23 cellular contexts compared by ENCODE assay signal in genomic region chr2:127102464-127103242, GRCh38. TPM values are rescaled to one million over a fixed set of nuclear protein-coding genes. Genes with fewer than 3 reads are reported as not detected.
DNase-seq lines count a peak whose midpoint lies in the region; ATAC-seq and TF ChIP-seq lines count a peak whose summit lies in the region.
"Had no signal": no experiment of that assay in that cellular context is flagged by ENCODE, and none has a peak within 500 bp of the region (broad histone marks: within the 10 kb centered on the region; RNA-seq: fewer than 3 reads in every experiment).

No MANE protein-coding gene starts in this region.

- DNase-seq in activated effector memory CD4-positive, alpha-beta T cell treated with anti-CD3 and anti-CD28 coated beads, Interleukin-2, amount 50 U/mL, for 16 hours: peak; percentile 43
- DNase-seq in activated effector memory CD4-positive, alpha-beta T cell treated with Interleukin-2 at 50 U/mL for 16 hours: no peak
- DNase-seq in islet precursor cell (peak; percentile 45), psoas muscle (peak in 1 of 2 donors; percentile 58), vagina (ENCODE audit: extremely low spot score in 2 of 2) (no peak), omental fat pad (ENCODE audit: low spot score) (no peak), NCI-H2107 (lab: John Stamatoyannopoulos, UW) (no peak)
- DNase-seq: activated CD4-positive, alpha-beta T cell treated with anti-CD3 and anti-CD28 coated beads for 4 hours; activated naive CD4-positive, alpha-beta T cell treated with anti-CD3 and anti-CD28 coated beads, Interleukin-2, amount 50 U/mL, for 16 hours; brain microvascular endothelial cell; DMS79; heart right ventricle; mesendoderm; NCI-H526; PC-3; stimulated activated CD4-positive, alpha-beta T cell treated with anti-CD3 and anti-CD28 coated beads, Interleukin-4, amount 100 ng/mL, for 4 hours; stimulated activated CD8-positive, alpha-beta memory T cell treated with anti-CD3 and anti-CD28 coated beads, Interleukin-4, amount 100 ng/mL, for 48 hours; T1000; thyroid gland had no signal

- WGBS in psoas muscle, 3 donors: 23 to 58% (median 42%) methylated on average over 5 of the region's 5 CpGs

- H3K27me3 ChIP-seq in psoas muscle (ENCODE audit: insufficient read depth in 3 of 3, low read length in 2 of 3) (no peaks in the 10 kb centered on the region), vagina (no peaks in the 10 kb centered on the region)
- H3K27me3 ChIP-seq: brain microvascular endothelial cell, thyroid gland had no signal

- H3K36me3 ChIP-seq in psoas muscle (ENCODE audit: insufficient read depth in 1 of 2, low read depth in 1 of 2): no peaks in the 10 kb centered on the region
- no peaks in the 10 kb centered on the region for H3K36me3 ChIP-seq in vagina
- H3K36me3 ChIP-seq: brain microvascular endothelial cell, HAP-1, heart right ventricle, thyroid gland had no signal

- H3K9me3 ChIP-seq in psoas muscle: no peaks in the 10 kb centered on the region
- H3K9me3 ChIP-seq in vagina: no peaks in the 10 kb centered on the region
- H3K9me3 ChIP-seq: HAP-1, heart right ventricle, thyroid gland had no signal

- intact Hi-C loops in psoas muscle (cut with DNase I) (loop anchor here (2.0 to 5.0 kb wide), 2 partner anchors 34 to 35 kb away; no protein-coding TSS in a partner anchor), vagina (cut with DNase I) (no loop called here)

- no peak for TF ChIP-seq CTCF in psoas muscle (IDR thresholded peaks at IDR 0.05)
- no peak for TF ChIP-seq CTCF in vagina (IDR thresholded peaks at IDR 0.05)
- TF ChIP-seq CTCF in omental fat pad (IDR thresholded peaks at IDR 0.05): no peak

- no peak for ATAC-seq in psoas muscle
- ATAC-seq in omental fat pad (ENCODE audit: low FRiP score): no peak
- ATAC-seq in GM21529 (IDR thresholded peaks at IDR 0.05; ENCODE audit: unreplicated experiment): no peak
- ATAC-seq: heart right ventricle, K562, PC-3 had no signal

- peak overlapping the region; percentile 96 for H3K4me3 ChIP-seq in psoas muscle
- peak overlapping the region in 1 of 2 donors; percentile 31 for H3K4me3 ChIP-seq in vagina
- H3K4me3 ChIP-seq: HAP-1, heart right ventricle, K562, skin epidermis, thyroid gland had no signal

- no peak for TF ChIP-seq POLR2A in vagina (IDR thresholded peaks at IDR 0.05)

- peak overlapping the region; percentile 98 for H3K27ac ChIP-seq in psoas muscle
- peak overlapping the region; percentile 83 for H3K27ac ChIP-seq in vagina
- H3K27ac ChIP-seq: brain microvascular endothelial cell, heart right ventricle, thyroid gland had no signal

- H3K4me1 ChIP-seq in psoas muscle: peaks cover 54% of the 10 kb centered on the region
- peaks cover 65% of the 10 kb centered on the region for H3K4me1 ChIP-seq in vagina

RNA-seq across cellular contexts. Expression of gene BIN1, which starts 4.3 kb away (rescaled TPM):
- total RNA-seq in psoas muscle (1,000 to 10,000 TPM; 1,036 to 1,643 (median 1,260) TPM), vagina (60.9 TPM), omental fat pad (10 to 100 TPM; 64.2 to 78.5 (median 73.2) TPM)
- polyA plus RNA-seq in psoas muscle: 1,000 to 10,000 TPM in 2 of 3 donors, 100 to 1,000 TPM in 1; 615 to 1,667 (median 1,547) TPM

Comparison
In these comparisons a context has a peak if more than half of its experiments do, and no peak if none do; other contexts are left out.
1. DNase-seq: peak in activated effector memory CD4-positive, alpha-beta T cell treated with anti-CD3 and anti-CD28 coated beads, Interleukin-2, amount 50 U/mL, for 16 hours (single experiment) and islet precursor cell (single experiment); none in activated effector memory CD4-positive, alpha-beta T cell treated with Interleukin-2 at 50 U/mL for 16 hours (single experiment), vagina (0 of 2), omental fat pad (single experiment) and NCI-H2107 (single experiment).
2. RNA of gene BIN1, which starts 4.3 kb away (total RNA-seq): 1,036 to 1,643 TPM in psoas muscle; 64.2 to 78.5 TPM in omental fat pad and 60.9 TPM in vagina (single experiment); every median in the first group is over 10 times any median in the second.